8 cellular contexts compared by ENCODE assay signal in the genomic region with DNA sequence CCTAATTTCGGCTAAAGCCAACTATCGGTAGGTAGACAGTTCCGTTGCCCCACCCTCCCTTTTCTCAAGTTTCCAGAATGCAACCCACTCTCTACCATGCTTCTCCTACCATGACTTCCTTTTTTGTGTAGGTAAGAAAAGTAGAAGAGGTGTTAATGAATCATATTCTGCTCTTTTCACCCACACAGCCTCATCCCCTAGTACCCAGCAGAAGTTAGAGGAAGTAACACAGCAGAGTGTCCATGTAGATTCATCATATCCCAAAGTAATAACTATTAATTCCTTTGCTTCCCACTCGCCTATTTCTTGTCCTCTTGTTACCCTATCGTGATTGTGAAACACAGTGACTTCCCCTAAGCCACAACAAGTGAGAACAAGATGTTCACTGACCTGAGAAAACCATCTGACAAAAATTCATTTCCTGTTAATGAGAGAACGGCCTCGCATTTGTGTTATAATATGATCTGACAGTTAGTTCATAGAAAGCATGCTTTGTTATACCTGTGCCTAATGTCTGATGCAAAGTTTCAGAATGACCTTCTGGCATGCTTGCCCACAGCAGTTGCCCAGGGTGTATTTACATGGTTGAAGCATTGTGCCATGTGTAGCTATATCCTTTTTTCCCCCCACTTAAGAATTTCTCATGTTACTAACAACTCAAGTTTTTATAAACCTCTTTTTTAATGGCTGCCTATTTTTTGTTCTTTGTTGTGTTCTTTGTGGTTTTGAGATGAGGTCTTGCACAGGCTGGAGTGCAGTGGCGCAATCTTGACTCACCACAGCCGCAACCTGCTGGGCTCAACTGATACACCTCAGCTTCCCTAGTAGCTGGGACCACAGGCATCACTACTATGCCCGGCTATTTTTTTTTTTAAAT.
DNase-seq lines count a peak whose midpoint lies in the region; ATAC-seq, FAIRE-seq and TF ChIP-seq lines count a peak whose summit lies in the region.

No MANE protein-coding gene starts in this region.

- no peak for FAIRE-seq in urothelium cell line (lab: Jason Lieb, UNC)

- H3K4me3 ChIP-seq in OCI-LY1 (ENCODE audit: low read depth, low read length, poor library complexity, severe bottlenecking) (peak overlapping the region; percentile 18), mucosa of descending colon (no peak overlapping the region)

- peak overlapping the region; percentile 78 for H3K27ac ChIP-seq in OCI-LY1 (ENCODE audit: low read depth, low read length, poor library complexity, severe bottlenecking)

- H4K20me1 ChIP-seq in OCI-LY1 (ENCODE audit: insufficient read depth, low read length): no peaks in the 10 kb centered on the region

- H3K9me3 ChIP-seq in OCI-LY1 (ENCODE audit: low read length) (no peaks in the 10 kb centered on the region), mucosa of descending colon (no peaks in the 10 kb centered on the region)

- H3F3A ChIP-seq in OCI-LY1 (ENCODE audit: insufficient read depth, low read length): no peaks in the 10 kb centered on the region

- no peak overlapping the region for H2AFZ ChIP-seq in OCI-LY1 (ENCODE audit: low read length)

- H3K4me1 ChIP-seq in OCI-LY1 (ENCODE audit: insufficient read depth, low read length, severe bottlenecking) (peaks cover 21% of the 10 kb centered on the region), mucosa of descending colon (ENCODE audit: low read depth) (no peaks in the 10 kb centered on the region)

- DNase-seq in activated gamma-delta T cell treated with Interleukin-2 at 50 U/mL for 16 hours: peak; percentile 63
- DNase-seq in mucosa of descending colon: peak; percentile 26 to 75 (median 41)
- DNase-seq in urothelium cell line (ENCODE audit: low spot score): peak; percentile 43
- no peak for DNase-seq in COLO829 (ENCODE audit: low spot score)
- no peak for DNase-seq in Ammon's horn (ENCODE audit: low spot score)

- TF ChIP-seq CTCF in OCI-LY1 (IDR thresholded peaks at IDR 0.05; ENCODE audit: low read length) (no peak), mucosa of descending colon (IDR thresholded peaks at IDR 0.05) (no peak)

- peaks cover 9% of the 10 kb centered on the region for H3K36me3 ChIP-seq in OCI-LY1 (ENCODE audit: insufficient read depth, low read length)
- H3K36me3 ChIP-seq in mucosa of descending colon (ENCODE audit: low read depth): no peaks in the 10 kb centered on the region

- intact Hi-C loops in mucosa of descending colon (cut with DNase I, micrococcal nuclease): no loop called here

- ATAC-seq in GM18498 (IDR thresholded peaks at IDR 0.05; ENCODE audit: unreplicated experiment) (peak; percentile 78), HG02759 (IDR thresholded peaks at IDR 0.05; ENCODE audit: unreplicated experiment) (peak; percentile 79), mucosa of descending colon (peak; percentile 85)

- H3K27me3 ChIP-seq in OCI-LY1 (ENCODE audit: insufficient read depth, low read length): no peaks in the 10 kb centered on the region

- H3K9ac ChIP-seq in OCI-LY1 (ENCODE audit: low read length): no peak overlapping the region

- H3K4me2 ChIP-seq in OCI-LY1 (ENCODE audit: low read length): peak overlapping the region; percentile 59

- no peaks in the 10 kb centered on the region for H3K9me2 ChIP-seq in OCI-LY1 (ENCODE audit: low read depth, low read length)

- no peaks in the 10 kb centered on the region for H3K79me2 ChIP-seq in OCI-LY1 (ENCODE audit: insufficient read depth, low read length)

Comparison
In these comparisons a context has a peak if more than half of its experiments do, and no peak if none do; other contexts are left out.
1. DNase-seq: peak in activated gamma-delta T cell treated with Interleukin-2 at 50 U/mL for 16 hours (single experiment), mucosa of descending colon (3 of 3) and urothelium cell line (single experiment); none in COLO829 (single experiment) and Ammon's horn (single experiment).
2. Peak in every context shown above with its lines, with median percentiles within 50 percentile points of each other: ATAC-seq.